1 cellular context compared by ENCODE assay signal in the genomic region with DNA sequence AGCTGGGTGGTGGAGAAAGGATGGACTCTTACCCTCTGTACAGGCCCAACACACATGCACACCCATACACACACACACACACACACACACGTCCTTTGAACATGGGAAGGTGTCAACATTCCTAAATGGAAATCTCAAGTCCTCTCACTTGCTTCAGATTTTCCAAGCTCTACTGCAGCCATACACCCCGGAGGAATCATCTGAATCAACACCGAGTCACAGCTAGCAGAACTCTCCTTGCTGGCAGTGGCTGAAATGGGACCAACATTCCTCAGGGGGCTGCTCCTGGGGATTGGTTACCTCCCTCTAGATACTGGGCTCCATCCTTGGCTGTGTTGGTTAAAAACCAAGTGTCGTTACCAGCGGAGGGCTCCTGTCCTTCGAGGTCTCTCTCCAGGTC.
TF ChIP-seq lines count a peak whose summit lies in the region.

No MANE protein-coding gene starts in this region.

TF ChIP-seq in H1, 55 proteins besides CTCF, POLR2A, EP300 and RAD21 (continued from another document):
- TF ChIP-seq CHD2 (IDR thresholded peaks at IDR 0.05; ENCODE audit: low read length), result no peak
- no peak for TF ChIP-seq MAFK (IDR thresholded peaks at IDR 0.05; ENCODE audit: low read depth, low read length)
- TF ChIP-seq EGR1 (IDR thresholded peaks at IDR 0.05; ENCODE audit: borderline replicate concordance, low read depth, low read length), result no peak
- no peak for TF ChIP-seq CTBP2 (IDR thresholded peaks at IDR 0.05; ENCODE audit: borderline replicate concordance, insufficient read depth, insufficient read length, low read length)
- no peak for TF ChIP-seq RFX5 (IDR thresholded peaks at IDR 0.05; ENCODE audit: borderline replicate concordance, low read depth, low read length)
- TF ChIP-seq CREB1 (IDR thresholded peaks at IDR 0.05), result no peak
- TF ChIP-seq SP2 (IDR thresholded peaks at IDR 0.05; ENCODE audit: low read length), result no peak
- TF ChIP-seq KDM4A (IDR thresholded peaks at IDR 0.05; ENCODE audit: low read depth, low read length, severe bottlenecking), result no peak
- TF ChIP-seq, protein P1, sequence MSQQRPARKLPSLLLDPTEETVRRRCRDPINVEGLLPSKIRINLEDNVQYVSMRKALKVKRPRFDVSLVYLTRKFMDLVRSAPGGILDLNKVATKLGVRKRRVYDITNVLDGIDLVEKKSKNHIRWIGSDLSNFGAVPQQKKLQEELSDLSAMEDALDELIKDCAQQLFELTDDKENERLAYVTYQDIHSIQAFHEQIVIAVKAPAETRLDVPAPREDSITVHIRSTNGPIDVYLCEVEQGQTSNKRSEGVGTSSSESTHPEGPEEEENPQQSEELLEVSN (IDR thresholded peaks at IDR 0.05), result no peak
- no peak for TF ChIP-seq TBP (IDR thresholded peaks at IDR 0.05; ENCODE audit: low read depth, low read length)
- TF ChIP-seq TAF7 (optimal IDR thresholded peaks at IDR 0.05; ENCODE audit: borderline replicate concordance, low read depth, low read length), result no peak
- no peak for TF ChIP-seq CBX5 (IDR thresholded peaks at IDR 0.05; ENCODE audit: low read depth, low read length)
